In genomic region chr1:119139393-119139792, GRCh38 we compare ENCODE assay signal across 9 cellular contexts. TPM values are rescaled to one million over a fixed set of nuclear protein-coding genes. Genes with fewer than 3 reads are reported as not detected.
DNase-seq lines count a peak whose midpoint lies in the region; ATAC-seq and TF ChIP-seq lines count a peak whose summit lies in the region.
"Had no signal": no experiment of that assay in that cellular context is flagged by ENCODE, and none has a peak within 500 bp of the region (broad histone marks: within the 10 kb centered on the region; RNA-seq: fewer than 3 reads in every experiment).

No MANE protein-coding gene starts in this region.

- H3K4me3 Mint-ChIP-seq in CD4-positive, alpha-beta memory T cell = no peak overlapping the region
- H3K4me3 Mint-ChIP-seq: T-helper 1 cell treated with Interleukin-12 subunit alpha and Interleukin-12 subunit beta and Interleukin-4 antibody, amounts not matched to agents 30 μg/mL and 1 μg/mL, for 36 hours had no signal

- no peaks in the 10 kb centered on the region for H3K9me3 ChIP-seq in CD4-positive, alpha-beta memory T cell (ENCODE audit: control insufficient read depth in 1 of 2, low read length in 2 of 2)
- H3K9me3 ChIP-seq in neutrophil = no peaks in the 10 kb centered on the region

- intact Hi-C loops in CD4-positive, alpha-beta memory T cell (cut with micrococcal nuclease) = no loop called here

- ATAC-seq in GM18907 (IDR thresholded peaks at IDR 0.05; ENCODE audit: unreplicated experiment) (peak; percentile 33), HG02763 (IDR thresholded peaks at IDR 0.05; ENCODE audit: unreplicated experiment) (no peak)

- H3K4me1 Mint-ChIP-seq in CD4-positive, alpha-beta memory T cell = peaks cover 0 to 26% (median 14%) of the 10 kb centered on the region in 4 donors

- no peaks in the 10 kb centered on the region for H3K36me3 ChIP-seq in CD4-positive, alpha-beta memory T cell (ENCODE audit: insufficient read depth, low read length)
- H3K36me3 ChIP-seq in neutrophil = no peaks in the 10 kb centered on the region

- DNase-seq in CD4-positive, alpha-beta memory T cell = peak; percentile 41 to 86 (median 69)
- DNase-seq in NCI-H146 treated with DMSO at 0.1 percent for 48 hours (lab: John Stamatoyannopoulos, UW; ENCODE audit: unreplicated experiment) (peak; percentile 28), HuH-7.5 (ENCODE audit: low spot score) (no peak), dedifferentiated amniotic fluid mesenchymal stem cell (ENCODE audit: extremely low spot score) (no peak)
- DNase-seq in central memory CD4-positive, alpha-beta T cell = peak; percentile 64

- H3K4me1 ChIP-seq in CD4-positive, alpha-beta memory T cell (ENCODE audit: insufficient read depth, low read length) = peaks cover 27% of the 10 kb centered on the region
- peaks cover 16% of the 10 kb centered on the region in 2 experiments for H3K4me1 ChIP-seq in neutrophil (ENCODE audit: control insufficient read depth in 1 of 2, insufficient read depth in 1 of 2, low read depth in 1 of 2, low read length in 1 of 2)

- H3K9me3 Mint-ChIP-seq in CD4-positive, alpha-beta memory T cell = no peaks in the 10 kb centered on the region
- H3K9me3 Mint-ChIP-seq: T-helper 1 cell treated with Interleukin-12 subunit alpha and Interleukin-12 subunit beta and Interleukin-4 antibody, amounts not matched to agents 30 μg/mL and 1 μg/mL, for 36 hours had no signal

- POLR2A ChIA-PET in CD4-positive, alpha-beta memory T cell (lab: Charles Lee; ENCODE audit: partially characterized antibody) = interaction anchor here (1.8 kb wide), 1 partner anchor 11 kb away, joined by 5 read pairs; no protein-coding TSS in a partner anchor

- H3K27ac Mint-ChIP-seq in CD4-positive, alpha-beta memory T cell = no peak overlapping the region
- H3K27ac Mint-ChIP-seq: T-helper 1 cell treated with Interleukin-12 subunit alpha and Interleukin-12 subunit beta and Interleukin-4 antibody, amounts not matched to agents 30 μg/mL and 1 μg/mL, for 36 hours had no signal

- H3K36me3 Mint-ChIP-seq in CD4-positive, alpha-beta memory T cell = peaks cover 3% of the 10 kb centered on the region in 2 donors

- no peaks in the 10 kb centered on the region for H3K27me3 Mint-ChIP-seq in CD4-positive, alpha-beta memory T cell

- TF ChIP-seq CTCF in neutrophil (IDR thresholded peaks at IDR 0.05) = no peak

- CTCF ChIA-PET in CD4-positive, alpha-beta memory T cell (lab: Charles Lee; ENCODE audit: partially characterized antibody) = no interaction called here

- peak overlapping the region; percentile 97 for H3K27ac ChIP-seq in CD4-positive, alpha-beta memory T cell (ENCODE audit: low read depth, low read length)
- no peak overlapping the region for H3K27ac ChIP-seq in neutrophil

- peak overlapping the region; percentile 63 to 67 for H3K4me3 ChIP-seq in CD4-positive, alpha-beta memory T cell (ENCODE audit: low read length in 2 of 2)
- H3K4me3 ChIP-seq in neutrophil (ENCODE audit: low read depth in 1 of 2, low read length in 1 of 2) = peak overlapping the region; percentile 81 to 83

- no peaks in the 10 kb centered on the region for H3K27me3 ChIP-seq in CD4-positive, alpha-beta memory T cell (ENCODE audit: insufficient read depth, low read length)
- no peaks in the 10 kb centered on the region for H3K27me3 ChIP-seq in neutrophil

RNA-seq across cellular contexts. Expression of gene WARS2, which starts 1.1 kb away (rescaled TPM):
- total RNA-seq in CD4-positive, alpha-beta memory T cell = 1 to 10 TPM; 6.9 to 9.5 TPM
- 10 to 100 TPM; 11.4 to 12.4 TPM for polyA plus RNA-seq in CD4-positive, alpha-beta memory T cell

Comparison
In these comparisons a context has a peak if more than half of its experiments do, and no peak if none do; other contexts are left out.
1. DNase-seq: peak in CD4-positive, alpha-beta memory T cell (5 of 5), NCI-H146 treated with DMSO at 0.1 percent for 48 hours (single experiment) and central memory CD4-positive, alpha-beta T cell (single experiment); none in HuH-7.5 (single experiment) and dedifferentiated amniotic fluid mesenchymal stem cell (single experiment).